10 cellular contexts compared by ENCODE assay signal in the genomic region with DNA sequence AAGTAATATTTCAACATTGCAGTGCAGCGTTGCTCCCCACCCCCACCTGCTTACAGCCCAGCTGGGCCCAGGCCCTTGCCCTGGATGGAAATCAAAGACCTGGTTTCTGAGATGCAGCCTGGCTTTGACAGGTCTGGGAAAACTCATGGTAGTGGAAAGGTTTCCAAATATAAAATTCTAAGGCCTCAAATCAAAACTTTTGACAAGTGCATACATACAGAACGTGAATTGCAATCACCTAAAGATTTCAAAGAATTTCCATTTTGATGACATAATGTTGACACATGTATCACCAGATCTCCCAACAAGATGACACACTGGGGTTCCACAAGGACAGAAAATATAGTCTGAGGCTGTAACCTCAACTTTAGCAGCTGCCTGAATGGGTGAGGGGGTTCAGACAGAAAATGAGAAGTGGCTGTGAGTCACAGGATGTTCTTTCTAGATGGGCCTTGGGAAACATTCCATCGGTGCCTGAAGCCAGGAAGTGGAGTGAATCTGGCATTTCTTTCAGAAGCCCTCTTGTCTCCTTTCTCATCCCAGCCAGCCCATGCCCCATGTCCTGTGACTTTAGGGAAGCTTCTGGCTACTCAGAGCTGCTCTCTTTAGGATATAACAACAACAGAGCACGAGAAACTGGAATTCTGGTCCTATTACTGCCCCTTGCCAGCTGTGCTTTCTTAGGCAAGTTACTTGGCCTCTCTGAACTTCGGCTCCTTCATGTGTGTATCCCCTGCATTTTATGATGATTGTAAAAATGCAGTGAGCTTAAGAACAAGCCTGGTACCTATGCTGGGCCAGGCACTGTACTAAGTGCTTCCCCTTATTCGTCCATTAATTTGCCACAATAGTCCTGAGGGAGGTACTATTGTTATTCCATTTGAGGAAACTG. TPM values are rescaled to one million over a fixed set of nuclear protein-coding genes. Genes with fewer than 3 reads are reported as not detected.
DNase-seq lines count a peak whose midpoint lies in the region; ATAC-seq and TF ChIP-seq lines count a peak whose summit lies in the region.
"Had no signal": no experiment of that assay in that cellular context is flagged by ENCODE, and none has a peak within 500 bp of the region (broad histone marks: within the 10 kb centered on the region; RNA-seq: fewer than 3 reads in every experiment).

No MANE protein-coding gene starts in this region.

- H3K4me3 ChIP-seq in colonic mucosa, result no peak overlapping the region
- H3K4me3 ChIP-seq in lower lobe of right lung, result no peak overlapping the region
- H3K4me3 ChIP-seq in vagina, result no peak overlapping the region

- no peak for TF ChIP-seq POLR2A in vagina (IDR thresholded peaks at IDR 0.05)

- DNase-seq in stimulated activated CD4-positive, alpha-beta T cell treated with anti-CD3 and anti-CD28 coated beads, Interleukin-15, amount 100 ng/mL, for 24 hours, result peak; percentile 3
- DNase-seq in stimulated activated CD4-positive, alpha-beta T cell treated with anti-CD3 and anti-CD28 coated beads, Interleukin-2, amount 100 ng/mL, for 48 hours, result no peak
- DNase-seq in colonic mucosa, result peak; percentile 32
- DNase-seq in lower lobe of right lung, result no peak
- no peak for DNase-seq in vagina (ENCODE audit: extremely low spot score in 2 of 2)
- DNase-seq in NCI-H128 (lab: John Stamatoyannopoulos, UW; ENCODE audit: unreplicated experiment), result no peak
- DNase-seq: DND-41, NCI-H1694 had no signal

- TF ChIP-seq CTCF in colonic mucosa (IDR thresholded peaks at IDR 0.05) (no peak), lower lobe of right lung (IDR thresholded peaks at IDR 0.05) (no peak), vagina (IDR thresholded peaks at IDR 0.05) (no peak)

- ATAC-seq in lower lobe of right lung (peak; percentile 69 to 72), HG02981 (IDR thresholded peaks at IDR 0.05; ENCODE audit: unreplicated experiment) (no peak), HG02588 (IDR thresholded peaks at IDR 0.05; ENCODE audit: unreplicated experiment) (no peak)

- H3K36me3 ChIP-seq in colonic mucosa (no peaks in the 10 kb centered on the region), lower lobe of right lung (peaks cover 28% of the 10 kb centered on the region), vagina (peaks cover 0 to 14% of the 10 kb centered on the region in 2 donors)

- H3K9me3 ChIP-seq in colonic mucosa (no peaks in the 10 kb centered on the region), lower lobe of right lung (no peaks in the 10 kb centered on the region), vagina (no peaks in the 10 kb centered on the region)

- H3K27me3 ChIP-seq in colonic mucosa (no peaks in the 10 kb centered on the region), lower lobe of right lung (ENCODE audit: low read depth) (no peaks in the 10 kb centered on the region), vagina (no peaks in the 10 kb centered on the region)

- H3K27ac ChIP-seq in colonic mucosa (peak overlapping the region; percentile 48), lower lobe of right lung (peak overlapping the region; percentile 38), vagina (peak overlapping the region; percentile 36)

- H3K4me1 ChIP-seq in colonic mucosa (no peaks in the 10 kb centered on the region), lower lobe of right lung (peaks cover 43% of the 10 kb centered on the region), vagina (peaks cover 45% of the 10 kb centered on the region)

- intact Hi-C loops in colonic mucosa (cut with DNase I) (no loop called here), lower lobe of right lung (cut with DNase I) (no loop called here), vagina (cut with DNase I) (no loop called here)

- peak overlapping the region in 1 of 2 donors; percentile 39 for H3K9ac ChIP-seq in colonic mucosa (ENCODE audit: low read depth in 2 of 2, low read length in 2 of 2)

RNA-seq across cellular contexts. Expression of a gene that starts 54.8 kb away (rescaled TPM):
- 10 to 100 TPM; 11.2 to 17.8 TPM for total RNA-seq in colonic mucosa
- total RNA-seq in lower lobe of right lung, result 46.8 TPM
- 30.7 TPM for total RNA-seq in vagina

Comparison
In these comparisons a context has a peak if more than half of its experiments do, and no peak if none do; other contexts are left out.
1. DNase-seq: peak in stimulated activated CD4-positive, alpha-beta T cell treated with anti-CD3 and anti-CD28 coated beads, Interleukin-15, amount 100 ng/mL, for 24 hours (single experiment) and colonic mucosa (single experiment); none in stimulated activated CD4-positive, alpha-beta T cell treated with anti-CD3 and anti-CD28 coated beads, Interleukin-2, amount 100 ng/mL, for 48 hours (0 of 2), lower lobe of right lung (single experiment), vagina (0 of 2) and NCI-H128 (single experiment).
2. ATAC-seq: peak in lower lobe of right lung (2 of 2); none in HG02981 (single experiment) and HG02588 (single experiment).
3. Peak in every context shown above with its lines, with median percentiles within 50 percentile points of each other: H3K27ac ChIP-seq.